Comparison of ENCODE assay signal across 8 cellular contexts in genomic region chr6:46490425-46491200, GRCh38.
DNase-seq lines count a peak whose midpoint lies in the region; ATAC-seq and TF ChIP-seq lines count a peak whose summit lies in the region.

No MANE protein-coding gene starts in this region.

- peaks cover 8% of the 10 kb centered on the region; the same call in 1 of the 2 replicates for H3K4me1 ChIP-seq in ES-I3 (ENCODE audit: insufficient read depth, low read length)
- no peaks in the 10 kb centered on the region for H3K4me1 ChIP-seq in MM.1S (ENCODE audit: low read length)
- peaks cover 0 to 18% (median 15%) of the 10 kb centered on the region in 5 donors for H3K4me1 ChIP-seq in subcutaneous abdominal adipose tissue (ENCODE audit: control insufficient read depth in 5 of 5, insufficient read depth in 5 of 5, low read length in 5 of 5)

- H3K9me3 ChIP-seq in ES-I3 (ENCODE audit: control insufficient read depth, insufficient read depth, low read length) (no peaks in the 10 kb centered on the region), MM.1S (replicated peaks; ENCODE audit: insufficient read depth, low read length) (no peaks in the 10 kb centered on the region), subcutaneous abdominal adipose tissue (ENCODE audit: control insufficient read depth in 5 of 5, low read length in 5 of 5) (no peaks in the 10 kb centered on the region)

- H3K9me2 ChIP-seq in MM.1S (replicated peaks; ENCODE audit: insufficient read depth, low read length) = no peaks in the 10 kb centered on the region

- H3K36me3 ChIP-seq in ES-I3 (ENCODE audit: insufficient read depth, low read length) = no peaks in the 10 kb centered on the region
- H3K36me3 ChIP-seq in MM.1S (replicated peaks; ENCODE audit: insufficient read depth, low read length) = no peaks in the 10 kb centered on the region
- no peaks in the 10 kb centered on the region for H3K36me3 ChIP-seq in subcutaneous abdominal adipose tissue (ENCODE audit: control insufficient read depth in 5 of 5, insufficient read depth in 5 of 5, low read length in 5 of 5)

- H3K27ac ChIP-seq in MM.1S (ENCODE audit: low read length) = no peak overlapping the region
- H3K27ac ChIP-seq in layer of hippocampus (ENCODE audit: low read depth, low read length) = peak overlapping the region; percentile 84
- H3K27ac ChIP-seq in subcutaneous abdominal adipose tissue (ENCODE audit: low read depth, low read length) = no peak overlapping the region

- H3K27me3 Mint-ChIP-seq in central memory CD8-positive, alpha-beta T cell = peaks cover 90% of the 10 kb centered on the region

- peaks cover 4% of the 10 kb centered on the region for H3K36me3 Mint-ChIP-seq in central memory CD8-positive, alpha-beta T cell (ENCODE audit: insufficient read depth)

- H3F3A ChIP-seq in MM.1S (ENCODE audit: insufficient read depth, low read length) = 0 out of 2 replicates have a peak, but pooled peaks cover 3% of the 10 kb centered on the region

- H3K9me3 Mint-ChIP-seq in central memory CD8-positive, alpha-beta T cell = no peaks in the 10 kb centered on the region

- peak overlapping the region; percentile 64 for H3K4me3 Mint-ChIP-seq in central memory CD8-positive, alpha-beta T cell

- ATAC-seq in central memory CD8-positive, alpha-beta T cell (replicated peaks; ENCODE audit: extremely low read depth, poor library complexity, severe bottlenecking) = peak; percentile 21
- ATAC-seq in GM19351 (IDR thresholded peaks at IDR 0.05; ENCODE audit: unreplicated experiment) (no peak), HG03039 (IDR thresholded peaks at IDR 0.05; ENCODE audit: unreplicated experiment) (no peak), HG02884 (IDR thresholded peaks at IDR 0.05; ENCODE audit: unreplicated experiment) (no peak)

- peak overlapping the region; percentile 75 for H3K4me3 ChIP-seq in MM.1S (ENCODE audit: low read length)
- H3K4me3 ChIP-seq in subcutaneous abdominal adipose tissue (ENCODE audit: low read depth in 1 of 5, low read length in 5 of 5) = peak overlapping the region; percentile 69 to 79 (median 73)

- no peaks in the 10 kb centered on the region for H3K79me2 ChIP-seq in MM.1S (ENCODE audit: low read length)

- no peaks in the 10 kb centered on the region for H4K20me1 ChIP-seq in MM.1S (ENCODE audit: insufficient read depth, low read length)

- H3K4me2 ChIP-seq in MM.1S (ENCODE audit: low read depth, low read length) = peak overlapping the region; percentile 90

- H3K27me3 ChIP-seq in MM.1S (replicated peaks; ENCODE audit: insufficient read depth, low read length) (no peaks in the 10 kb centered on the region), layer of hippocampus (ENCODE audit: control insufficient read depth, insufficient read depth, low read length) (no peaks in the 10 kb centered on the region), subcutaneous abdominal adipose tissue (ENCODE audit: control insufficient read depth in 5 of 5, insufficient read depth in 4 of 5, low read length in 5 of 5) (peaks cover 0 to 14% (median 7%) of the 10 kb centered on the region in 5 donors)

- no peak overlapping the region for H3K27ac Mint-ChIP-seq in central memory CD8-positive, alpha-beta T cell (ENCODE audit: low read depth)

- TF ChIP-seq CTCF in MM.1S (IDR thresholded peaks at IDR 0.05; ENCODE audit: low read length) = peak; percentile 11; the same call in 1 of the 2 replicates

- H3K9ac ChIP-seq in ES-I3 (ENCODE audit: low read depth, low read length) (peak overlapping the region; percentile 91), MM.1S (ENCODE audit: low read length) (no peak overlapping the region), subcutaneous abdominal adipose tissue (ENCODE audit: low read length in 5 of 5) (peak overlapping the region in 1 of 5 donors; percentile 45)

- H2AFZ ChIP-seq in MM.1S (ENCODE audit: low read length) = peak overlapping the region; percentile 39; the same call in 1 of the 2 replicates

- no peak for DNase-seq in MM.1S
- no peak for DNase-seq in central memory CD8-positive, alpha-beta T cell (ENCODE audit: low spot score in 2 of 2)

- no peaks in the 10 kb centered on the region for H3K4me1 Mint-ChIP-seq in central memory CD8-positive, alpha-beta T cell
